In the genomic region with DNA sequence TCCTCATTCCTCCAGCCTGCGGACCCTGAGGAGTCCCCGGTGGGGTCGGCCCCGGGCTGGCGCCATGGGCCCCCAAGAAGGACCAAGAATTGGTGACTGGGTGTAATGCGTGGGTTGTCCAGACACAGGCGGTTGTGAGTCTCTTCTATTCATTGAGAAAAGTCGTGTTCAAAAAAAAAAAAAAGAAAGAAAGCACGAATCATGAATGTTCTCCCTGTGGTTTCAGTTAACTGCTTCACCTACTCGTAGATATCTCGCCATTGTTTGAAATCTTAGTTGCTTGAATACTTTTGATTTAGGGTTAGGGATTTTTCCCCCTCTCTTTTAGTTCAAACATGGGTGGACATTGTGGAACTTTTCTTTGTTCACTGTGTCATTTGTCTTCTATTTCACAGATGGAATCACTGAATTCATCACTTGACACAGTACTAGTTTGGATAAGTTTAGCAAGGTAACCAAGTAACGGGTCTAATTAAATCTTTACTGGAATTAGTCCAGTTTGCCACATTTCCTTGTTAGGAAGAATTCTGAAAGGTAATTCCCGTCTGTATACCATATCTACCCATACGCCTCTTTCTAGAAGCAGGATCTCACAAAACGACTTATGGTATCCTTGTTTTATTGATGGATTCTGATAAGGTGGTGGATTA, we compare ENCODE assay signal across 8 cellular contexts. TPM values are rescaled to one million over a fixed set of nuclear protein-coding genes. Genes with fewer than 3 reads are reported as not detected.
DNase-seq lines count a peak whose midpoint lies in the region; ATAC-seq and TF ChIP-seq lines count a peak whose summit lies in the region.

No MANE protein-coding gene starts in this region.

- H3K4me3 ChIP-seq in BE2C (ENCODE audit: low read depth, low read length): peak overlapping the region; percentile 82

- H3K36me3 Mint-ChIP-seq in endothelial cell (ENCODE audit: low read depth, unreplicated experiment) (peaks cover 5% of the 10 kb centered on the region), nephron (ENCODE audit: low read depth) (peaks cover 10% of the 10 kb centered on the region)

- no peak for DNase-seq in BE2C
- peak; percentile 59 for DNase-seq in SK-MEL-5 (ENCODE audit: low read depth, low spot score)
- no peak for DNase-seq in endothelial cell (ENCODE audit: low spot score)
- DNase-seq in hypothalamus (lab: John Stamatoyannopoulos, UW): no peak
- DNase-seq in stimulated activated CD4-positive, alpha-beta T cell treated with anti-CD3 and anti-CD28 coated beads, Interleukin-4, amount 100 ng/mL, for 4 hours: no peak

- peak overlapping the region; percentile 98 for H3K27ac Mint-ChIP-seq in endothelial cell (ENCODE audit: unreplicated experiment)
- peak overlapping the region; percentile 84 to 95 (median 94) for H3K27ac Mint-ChIP-seq in nephron

- peak overlapping the region; percentile 98 for H3K4me3 Mint-ChIP-seq in endothelial cell (ENCODE audit: unreplicated experiment)
- peak overlapping the region; percentile 92 to 99 (median 99) for H3K4me3 Mint-ChIP-seq in nephron

- H3K4me1 Mint-ChIP-seq in endothelial cell (ENCODE audit: unreplicated experiment): peaks cover 38% of the 10 kb centered on the region
- peaks cover 25% of the 10 kb centered on the region for H3K4me1 Mint-ChIP-seq in nephron

- H3K4me1 ChIP-seq in BE2C: no peaks in the 10 kb centered on the region

- in situ Hi-C loops in SK-MEL-5 (cut with HindIII; ENCODE audit: low pct_unique_long_range_greater_than_20kb, low sequenced_read_pairs): no loop called here

- H3K27me3 Mint-ChIP-seq in endothelial cell (ENCODE audit: unreplicated experiment): peaks cover 2% of the 10 kb centered on the region
- H3K27me3 Mint-ChIP-seq in nephron (ENCODE audit: low read depth): no peaks in the 10 kb centered on the region

- TF ChIP-seq CTCF in BE2C (IDR thresholded peaks at IDR 0.05; ENCODE audit: low read depth, low read length) (no peak), endothelial cell (IDR thresholded peaks at IDR 0.05; ENCODE audit: unreplicated experiment) (no peak), nephron (IDR thresholded peaks at IDR 0.05; ENCODE audit: unreplicated experiment in 3 of 3) (peak in 1 of 3 experiments; percentile 22)

- H3K9me3 Mint-ChIP-seq in endothelial cell (ENCODE audit: unreplicated experiment) (no peaks in the 10 kb centered on the region), nephron (peaks cover 3% of the 10 kb centered on the region)

- H3K9me3 ChIP-seq in BE2C: no peaks in the 10 kb centered on the region

- no peaks in the 10 kb centered on the region for H3K27me3 ChIP-seq in BE2C

- H3K36me3 ChIP-seq in BE2C: no peaks in the 10 kb centered on the region

- ATAC-seq in GM18868 (IDR thresholded peaks at IDR 0.05; ENCODE audit: unreplicated experiment) (peak; percentile 28), HG03060 (IDR thresholded peaks at IDR 0.05; ENCODE audit: low read depth, unreplicated experiment) (peak; percentile 21)

RNA-seq across cellular contexts. Expression of a gene that starts 0.8 kb away (rescaled TPM):
- 51.4 TPM for polyA plus RNA-seq in BE2C (2012; ENCODE audit: insufficient read depth, insufficient read length, low read depth)
- total RNA-seq in SK-MEL-5 (2014; rRNA removed; shearing (Covaris generic)): 115 and 125 TPM in 2 replicates
- 70.0 and 78.1 TPM in 2 replicates for polyA plus RNA-seq in SK-MEL-5 (2015; cell fraction: cytosol; rRNA removed)
- polyA plus RNA-seq in SK-MEL-5 (2015; cell fraction: nucleus; rRNA removed): 30.8 and 36.5 TPM in 2 replicates
- total RNA-seq in endothelial cell (ENCODE audit: unreplicated experiment): 92.6 TPM
